In genomic region chr3:136750922-136751258, GRCh38 we compare ENCODE assay signal across 1 cellular context.
TF ChIP-seq lines count a peak whose summit lies in the region.

No MANE protein-coding gene starts in this region.

TF ChIP-seq in H1, 55 proteins besides CTCF, POLR2A, EP300 and RAD21 (continued from another document):
- no peak for TF ChIP-seq MAFK (IDR thresholded peaks at IDR 0.05; ENCODE audit: low read depth, low read length)
- TF ChIP-seq FOSL1 (IDR thresholded peaks at IDR 0.05; ENCODE audit: insufficient read depth, low read depth, low read length), result no peak
- no peak for TF ChIP-seq ZNF274 (IDR thresholded peaks at IDR 0.05; ENCODE audit: borderline replicate concordance, extremely low read depth, low read length)
- TF ChIP-seq TAF7 (optimal IDR thresholded peaks at IDR 0.05; ENCODE audit: borderline replicate concordance, low read depth, low read length), result no peak
- TF ChIP-seq CBX8 (IDR thresholded peaks at IDR 0.05; ENCODE audit: borderline replicate concordance, low read depth, low read length), result no peak
